ENCODE assay signal across 19 cellular contexts in the genomic region with DNA sequence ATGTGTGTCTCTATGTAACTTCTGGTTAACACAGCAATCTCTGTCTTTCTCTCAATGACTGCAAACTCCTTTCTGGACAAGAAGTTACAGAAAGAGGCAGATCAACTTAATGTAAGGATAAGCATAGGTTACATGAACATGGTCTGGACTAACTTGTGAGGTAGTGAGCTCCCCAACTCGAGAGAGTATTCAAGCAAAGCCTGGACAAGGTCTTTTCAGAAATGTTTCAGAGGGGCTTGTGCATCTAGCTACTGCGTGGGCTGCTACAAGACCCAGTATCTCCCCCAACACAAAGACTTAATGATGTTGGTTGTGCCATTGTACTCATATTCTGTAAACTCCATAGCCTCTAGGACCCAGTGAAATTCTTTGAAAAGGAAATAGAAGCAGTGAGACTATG.
"Had no signal": no experiment of that assay in that cellular context is flagged by ENCODE, and none has a peak within 500 bp of the region (broad histone marks: within the 10 kb centered on the region; RNA-seq: fewer than 3 reads in every experiment).

No MANE protein-coding gene starts in this region.

- H3K4me3 ChIP-seq: colonic mucosa, PC-9 had no signal

- H3K27ac Mint-ChIP-seq: activated CD8-positive, alpha-beta T cell treated with anti-CD3 and anti-CD28 coated beads for 36 hours; activated naive CD4-positive, alpha-beta T cell treated with anti-CD3 and anti-CD28 coated beads, Interleukin-2, amount 10 ng/mL, durations not matched to agents 7 days and 5 days; activated naive CD8-positive, alpha-beta T cell treated with anti-CD3 and anti-CD28 coated beads for 36 hours; activated T-cell treated with anti-CD3 and anti-CD28 coated beads, Interleukin-2, amount 50 U/mL, for 72 hours; activated T-helper 2 cell treated with anti-CD3 and anti-CD28 coated beads, Interferon-gamma antibody, Interleukin-2, Interleukin-4, amounts not matched to agents 10 μg/mL and 5 μg/mL and 100 μg/mL, durations not matched to agents 14 hours and 24 hours and 36 hours; T-helper 1 cell treated with Interleukin-12 subunit alpha and Interleukin-12 subunit beta and Interleukin-4 antibody, amounts not matched to agents 30 μg/mL and 1 μg/mL, for 36 hours had no signal

- H3K27ac ChIP-seq: colonic mucosa, PC-9 had no signal

- H3K9me3 Mint-ChIP-seq: activated CD8-positive, alpha-beta T cell treated with anti-CD3 and anti-CD28 coated beads for 36 hours; activated naive CD4-positive, alpha-beta T cell treated with anti-CD3 and anti-CD28 coated beads, Interleukin-2, amount 10 ng/mL, durations not matched to agents 7 days and 5 days; activated naive CD8-positive, alpha-beta T cell treated with anti-CD3 and anti-CD28 coated beads for 36 hours; activated T-cell treated with anti-CD3 and anti-CD28 coated beads, Interleukin-2, amount 50 U/mL, for 72 hours; activated T-helper 2 cell treated with anti-CD3 and anti-CD28 coated beads, Interferon-gamma antibody, Interleukin-2, Interleukin-4, amounts not matched to agents 10 μg/mL and 5 μg/mL and 100 μg/mL, durations not matched to agents 14 hours and 24 hours and 36 hours; T-helper 1 cell treated with Interleukin-12 subunit alpha and Interleukin-12 subunit beta and Interleukin-4 antibody, amounts not matched to agents 30 μg/mL and 1 μg/mL, for 36 hours had no signal

- ATAC-seq: activated CD4-positive, CD25-positive, alpha-beta regulatory T cell treated with anti-CD3 and anti-CD28 coated beads, Interleukin-2, amount 50 U/mL, for 24 hours; activated CD8-positive, alpha-beta T cell treated with anti-CD3 and anti-CD28 coated beads for 36 hours; activated T-cell treated with anti-CD3 and anti-CD28 coated beads, Interleukin-2, amount 50 U/mL, for 72 hours had no signal

- FAIRE-seq: TTC549 had no signal

- H3K4me2 ChIP-seq: PC-9 had no signal

- H3K27me3 ChIP-seq: colonic mucosa had no signal

- H3K36me3 Mint-ChIP-seq: activated naive CD8-positive, alpha-beta T cell treated with anti-CD3 and anti-CD28 coated beads for 36 hours had no signal

- H3K4me3 Mint-ChIP-seq: activated CD8-positive, alpha-beta T cell treated with anti-CD3 and anti-CD28 coated beads for 36 hours; activated naive CD4-positive, alpha-beta T cell treated with anti-CD3 and anti-CD28 coated beads, Interleukin-2, amount 10 ng/mL, durations not matched to agents 7 days and 5 days; activated naive CD8-positive, alpha-beta T cell treated with anti-CD3 and anti-CD28 coated beads for 36 hours; activated T-cell treated with anti-CD3 and anti-CD28 coated beads, Interleukin-2, amount 50 U/mL, for 72 hours; T-helper 1 cell treated with Interleukin-12 subunit alpha and Interleukin-12 subunit beta and Interleukin-4 antibody, amounts not matched to agents 30 μg/mL and 1 μg/mL, for 36 hours had no signal

- DNase-seq: activated CD4-positive, alpha-beta T cell treated with anti-CD3 and anti-CD28 coated beads for 4 hours; activated CD8-positive, alpha-beta memory T cell treated with anti-CD3 and anti-CD28 coated beads, Interleukin-2, amount 50 U/mL, for 4 hours; activated CD8-positive, alpha-beta T cell treated with anti-CD3 and anti-CD28 coated beads for 36 hours; activated gamma-delta T cell treated with Interleukin-2 at 50 U/mL for 16 hours; activated naive CD4-positive, alpha-beta T cell treated with anti-CD3 and anti-CD28 coated beads, Interleukin-2, amount 10 ng/mL, durations not matched to agents 7 days and 5 days; activated naive CD8-positive, alpha-beta T cell treated with anti-CD3 and anti-CD28 coated beads for 36 hours; activated T-cell treated with anti-CD3 and anti-CD28 coated beads, Interleukin-2, amount 50 U/mL, for 72 hours; cerebellar nuclear complex; colonic mucosa; NCI-H1048; NCI-H2081; NCI-H510A treated with DMSO at 0.1 percent for 48 hours; PC-9; SHP77 treated with DMSO at 0.1 percent for 48 hours; T1000 had no signal

- H2AFZ ChIP-seq: PC-9 had no signal

- H3K36me3 ChIP-seq: colonic mucosa had no signal

- H3K9me3 ChIP-seq: colonic mucosa had no signal
